In the genomic region with DNA sequence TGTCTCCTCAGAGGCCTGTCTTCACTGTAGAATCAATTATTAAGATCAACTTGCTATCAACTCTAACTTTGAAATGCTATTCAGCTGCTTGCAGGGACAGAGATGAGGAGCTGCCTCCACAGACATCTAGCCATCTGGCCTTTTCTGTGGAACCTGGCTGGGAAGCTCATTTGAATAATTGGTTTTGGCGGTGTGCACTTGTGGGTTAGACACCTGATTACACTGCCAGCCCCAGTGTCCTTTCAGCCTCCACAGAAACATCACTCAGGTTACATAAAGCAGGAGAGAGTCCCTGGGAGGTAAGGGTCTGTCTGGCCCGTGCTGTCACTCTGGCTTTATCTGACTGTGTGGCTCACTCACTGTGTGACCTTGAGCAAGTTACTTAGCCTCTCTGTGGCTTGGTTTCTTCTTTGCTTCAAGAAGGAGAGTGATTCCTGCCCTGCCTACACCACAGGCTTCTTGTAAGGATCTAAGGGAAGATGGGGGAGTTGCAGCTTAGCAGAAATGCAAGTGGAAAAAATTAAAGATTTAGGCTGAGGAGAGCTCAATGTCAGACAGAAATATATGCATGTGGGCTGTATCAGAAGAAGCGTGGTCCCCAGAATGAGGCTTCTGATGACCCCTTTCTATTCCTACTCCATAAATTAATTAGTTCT, we compare ENCODE assay signal across 18 cellular contexts.
DNase-seq lines count a peak whose midpoint lies in the region; ATAC-seq and TF ChIP-seq lines count a peak whose summit lies in the region.
"Had no signal": no experiment of that assay in that cellular context is flagged by ENCODE, and none has a peak within 500 bp of the region (broad histone marks: within the 10 kb centered on the region; RNA-seq: fewer than 3 reads in every experiment).

No MANE protein-coding gene starts in this region.

- TF ChIP-seq CTCF in endodermal cell (conservative IDR thresholded peaks at IDR 0.05) = no peak

- H3K27me3 ChIP-seq in endodermal cell (ENCODE audit: control insufficient read depth, insufficient read depth, low read length, poor library complexity, severe bottlenecking) = peaks cover 6% of the 10 kb centered on the region
- H3K27me3 ChIP-seq: sigmoid colon had no signal

- no peak overlapping the region for H3K4me3 ChIP-seq in endodermal cell (ENCODE audit: low read length)
- H3K4me3 ChIP-seq: coronary artery, mucosa of descending colon, sigmoid colon, suprapubic skin had no signal

- no peaks in the 10 kb centered on the region for H3K36me3 ChIP-seq in endodermal cell (ENCODE audit: control insufficient read depth, insufficient read depth, low read length)
- H3K36me3 ChIP-seq: sigmoid colon, suprapubic skin had no signal

- peaks cover 5% of the 10 kb centered on the region for H3K27me3 Mint-ChIP-seq in endodermal cell (ENCODE audit: insufficient read depth)
- peaks cover 3% of the 10 kb centered on the region for H3K27me3 Mint-ChIP-seq in activated CD4-positive, alpha-beta memory T cell treated with anti-CD3 and anti-CD28 coated beads for 36 hours

- no peaks in the 10 kb centered on the region for H3K36me3 Mint-ChIP-seq in endodermal cell (ENCODE audit: low read depth)
- no peaks in the 10 kb centered on the region for H3K36me3 Mint-ChIP-seq in activated CD4-positive, alpha-beta memory T cell treated with anti-CD3 and anti-CD28 coated beads for 36 hours
- H3K36me3 Mint-ChIP-seq: IgD-negative memory B cell had no signal

- peaks cover 5% of the 10 kb centered on the region for H3K4me1 Mint-ChIP-seq in endodermal cell
- no peaks in the 10 kb centered on the region for H3K4me1 Mint-ChIP-seq in activated CD4-positive, alpha-beta memory T cell treated with anti-CD3 and anti-CD28 coated beads for 36 hours (ENCODE audit: low read depth)
- H3K4me1 Mint-ChIP-seq: IgD-negative memory B cell had no signal

- intact Hi-C loops in activated CD4-positive, alpha-beta memory T cell treated with anti-CD3 and anti-CD28 coated beads for 36 hours (cut with micrococcal nuclease) = no loop called here

- no peak overlapping the region for H3K27ac Mint-ChIP-seq in endodermal cell
- H3K27ac Mint-ChIP-seq in activated CD4-positive, alpha-beta memory T cell treated with anti-CD3 and anti-CD28 coated beads for 36 hours = no peak overlapping the region
- H3K27ac Mint-ChIP-seq: IgD-negative memory B cell had no signal

- DNase-seq in ELF-1 (ENCODE audit: low read depth, low spot score) (peak; percentile 7), NCI-H1694 (lab: John Stamatoyannopoulos, UW) (peak; percentile 32), NCI-H526 treated with DMSO at 0.1 percent for 48 hours (lab: John Stamatoyannopoulos, UW) (peak; percentile 80), endodermal cell (no peak), ureter (ENCODE audit: low spot score) (no peak)
- DNase-seq in activated CD4-positive, alpha-beta memory T cell treated with anti-CD3 and anti-CD28 coated beads for 36 hours = no peak
- DNase-seq: aorta, mucosa of descending colon, MV-4-11, nucleus accumbens, SHP77 treated with DMSO at 0.1 percent for 48 hours, sigmoid colon had no signal

- H3K9ac ChIP-seq in endodermal cell (ENCODE audit: extremely low read depth, low read length, poor library complexity, severe bottlenecking) = no peak overlapping the region

- H3K9me3 Mint-ChIP-seq in endodermal cell = no peaks in the 10 kb centered on the region
- H3K9me3 Mint-ChIP-seq in activated CD4-positive, alpha-beta memory T cell treated with anti-CD3 and anti-CD28 coated beads for 36 hours = no peaks in the 10 kb centered on the region
- H3K9me3 Mint-ChIP-seq: IgD-negative memory B cell had no signal

- POLR2A ChIA-PET in activated CD4-positive, alpha-beta memory T cell treated with anti-CD3 and anti-CD28 coated beads for 36 hours (lab: Charles Lee) = no interaction called here

- 71 to 81% methylated on average over 1 to 3 of the region's 3 CpGs for WGBS in endodermal cell (ENCODE audit: insufficient coverage in 1 of 2, insufficient read length in 1 of 2), 2 experiments

- CTCF ChIA-PET in activated CD4-positive, alpha-beta memory T cell treated with anti-CD3 and anti-CD28 coated beads for 36 hours (lab: Charles Lee) = no interaction called here

- no peaks in the 10 kb centered on the region for H3K9me3 ChIP-seq in endodermal cell (ENCODE audit: control insufficient read depth, low read length)
- H3K9me3 ChIP-seq: mucosa of descending colon, sigmoid colon, suprapubic skin had no signal

- H3K4me1 ChIP-seq in endodermal cell (ENCODE audit: control insufficient read depth, insufficient read depth, low read length) = no peaks in the 10 kb centered on the region
- H3K4me1 ChIP-seq: sigmoid colon, suprapubic skin had no signal

- peak overlapping the region; percentile 87 for H3K27ac ChIP-seq in endodermal cell (ENCODE audit: low read depth, low read length)
- H3K27ac ChIP-seq: coronary artery, sigmoid colon, suprapubic skin had no signal

- ATAC-seq in HG02973 (IDR thresholded peaks at IDR 0.05; ENCODE audit: unreplicated experiment) (no peak), HG02852 (IDR thresholded peaks at IDR 0.05; ENCODE audit: unreplicated experiment) (no peak)
- ATAC-seq: left lobe of liver, mucosa of descending colon had no signal

- no peak overlapping the region for H3K4me3 Mint-ChIP-seq in endodermal cell
- no peak overlapping the region for H3K4me3 Mint-ChIP-seq in activated CD4-positive, alpha-beta memory T cell treated with anti-CD3 and anti-CD28 coated beads for 36 hours
- H3K4me3 Mint-ChIP-seq: IgD-negative memory B cell had no signal

Comparison
In these comparisons a context has a peak if more than half of its experiments do, and no peak if none do; other contexts are left out.
1. DNase-seq: peak in ELF-1 (single experiment), NCI-H1694 (single experiment) and NCI-H526 treated with DMSO at 0.1 percent for 48 hours (single experiment); none in endodermal cell (single experiment), ureter (single experiment) and activated CD4-positive, alpha-beta memory T cell treated with anti-CD3 and anti-CD28 coated beads for 36 hours (single experiment).